In the genomic region with DNA sequence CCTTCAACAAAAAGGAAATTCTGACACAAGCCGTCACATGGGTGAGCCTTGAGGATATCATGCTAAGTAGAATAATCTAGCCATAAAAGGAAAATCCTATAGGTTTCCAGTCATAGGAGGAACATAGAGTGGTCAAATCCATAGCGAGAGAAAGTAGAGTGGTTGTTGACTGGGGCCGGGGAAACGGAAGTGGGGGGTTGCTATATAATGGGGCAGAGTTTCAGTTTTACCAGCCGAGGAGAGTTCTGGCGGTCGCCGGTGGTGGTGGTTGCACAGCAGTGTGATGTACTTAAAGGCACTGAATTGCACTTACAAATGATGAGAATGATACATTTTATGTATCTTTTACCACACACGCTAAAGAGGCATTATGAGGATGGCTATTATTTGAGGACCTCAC, we compare ENCODE assay signal across 2 cellular contexts.
TF ChIP-seq lines count a peak whose summit lies in the region.

No MANE protein-coding gene starts in this region.

TF ChIP-seq in SK-N-SH, 30 proteins besides CTCF, POLR2A, EP300 and RAD21 (continued from another document):
- TF ChIP-seq, protein P1, sequence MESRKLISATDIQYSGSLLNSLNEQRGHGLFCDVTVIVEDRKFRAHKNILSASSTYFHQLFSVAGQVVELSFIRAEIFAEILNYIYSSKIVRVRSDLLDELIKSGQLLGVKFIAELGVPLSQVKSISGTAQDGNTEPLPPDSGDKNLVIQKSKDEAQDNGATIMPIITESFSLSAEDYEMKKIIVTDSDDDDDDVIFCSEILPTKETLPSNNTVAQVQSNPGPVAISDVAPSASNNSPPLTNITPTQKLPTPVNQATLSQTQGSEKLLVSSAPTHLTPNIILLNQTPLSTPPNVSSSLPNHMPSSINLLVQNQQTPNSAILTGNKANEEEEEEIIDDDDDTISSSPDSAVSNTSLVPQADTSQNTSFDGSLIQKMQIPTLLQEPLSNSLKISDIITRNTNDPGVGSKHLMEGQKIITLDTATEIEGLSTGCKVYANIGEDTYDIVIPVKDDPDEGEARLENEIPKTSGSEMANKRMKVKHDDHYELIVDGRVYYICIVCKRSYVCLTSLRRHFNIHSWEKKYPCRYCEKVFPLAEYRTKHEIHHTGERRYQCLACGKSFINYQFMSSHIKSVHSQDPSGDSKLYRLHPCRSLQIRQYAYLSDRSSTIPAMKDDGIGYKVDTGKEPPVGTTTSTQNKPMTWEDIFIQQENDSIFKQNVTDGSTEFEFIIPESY (IDR thresholded peaks at IDR 0.05; ENCODE audit: borderline replicate concordance, low read depth): no peak
- TF ChIP-seq, protein P2, sequence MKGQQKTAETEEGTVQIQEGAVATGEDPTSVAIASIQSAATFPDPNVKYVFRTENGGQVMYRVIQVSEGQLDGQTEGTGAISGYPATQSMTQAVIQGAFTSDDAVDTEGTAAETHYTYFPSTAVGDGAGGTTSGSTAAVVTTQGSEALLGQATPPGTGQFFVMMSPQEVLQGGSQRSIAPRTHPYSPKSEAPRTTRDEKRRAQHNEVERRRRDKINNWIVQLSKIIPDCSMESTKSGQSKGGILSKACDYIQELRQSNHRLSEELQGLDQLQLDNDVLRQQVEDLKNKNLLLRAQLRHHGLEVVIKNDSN (IDR thresholded peaks at IDR 0.05; ENCODE audit: borderline replicate concordance, low read depth): no peak
- no peak for TF ChIP-seq MXI1 (IDR thresholded peaks at IDR 0.05; ENCODE audit: low read depth, low read length)
- TF ChIP-seq GATA2 (CRISPR knock-in tag; IDR thresholded peaks at IDR 0.05): no peak
- no peak for TF ChIP-seq FOXJ3 (CRISPR knock-in tag; IDR thresholded peaks at IDR 0.05)
- TF ChIP-seq, protein P3, sequence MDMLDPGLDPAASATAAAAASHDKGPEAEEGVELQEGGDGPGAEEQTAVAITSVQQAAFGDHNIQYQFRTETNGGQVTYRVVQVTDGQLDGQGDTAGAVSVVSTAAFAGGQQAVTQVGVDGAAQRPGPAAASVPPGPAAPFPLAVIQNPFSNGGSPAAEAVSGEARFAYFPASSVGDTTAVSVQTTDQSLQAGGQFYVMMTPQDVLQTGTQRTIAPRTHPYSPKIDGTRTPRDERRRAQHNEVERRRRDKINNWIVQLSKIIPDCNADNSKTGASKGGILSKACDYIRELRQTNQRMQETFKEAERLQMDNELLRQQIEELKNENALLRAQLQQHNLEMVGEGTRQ (IDR thresholded peaks at IDR 0.05; ENCODE audit: borderline replicate concordance, low read depth, low read length): no peak
- TF ChIP-seq GABPA (IDR thresholded peaks at IDR 0.05; ENCODE audit: low read depth): no peak
- TF ChIP-seq SMC3 (IDR thresholded peaks at IDR 0.05; ENCODE audit: low read depth, low read length): no peak
- no peak for TF ChIP-seq EZH2phosphoT487 (IDR thresholded peaks at IDR 0.05; ENCODE audit: borderline replicate concordance, low read depth)
- TF ChIP-seq JUND (IDR thresholded peaks at IDR 0.05): no peak

TF ChIP-seq in SK-N-SH treated with all-trans-retinoic acid at 6 μM for 48 hours, 23 proteins besides CTCF, POLR2A, EP300 and RAD21 (continued from another document):
- TF ChIP-seq, protein P4, sequence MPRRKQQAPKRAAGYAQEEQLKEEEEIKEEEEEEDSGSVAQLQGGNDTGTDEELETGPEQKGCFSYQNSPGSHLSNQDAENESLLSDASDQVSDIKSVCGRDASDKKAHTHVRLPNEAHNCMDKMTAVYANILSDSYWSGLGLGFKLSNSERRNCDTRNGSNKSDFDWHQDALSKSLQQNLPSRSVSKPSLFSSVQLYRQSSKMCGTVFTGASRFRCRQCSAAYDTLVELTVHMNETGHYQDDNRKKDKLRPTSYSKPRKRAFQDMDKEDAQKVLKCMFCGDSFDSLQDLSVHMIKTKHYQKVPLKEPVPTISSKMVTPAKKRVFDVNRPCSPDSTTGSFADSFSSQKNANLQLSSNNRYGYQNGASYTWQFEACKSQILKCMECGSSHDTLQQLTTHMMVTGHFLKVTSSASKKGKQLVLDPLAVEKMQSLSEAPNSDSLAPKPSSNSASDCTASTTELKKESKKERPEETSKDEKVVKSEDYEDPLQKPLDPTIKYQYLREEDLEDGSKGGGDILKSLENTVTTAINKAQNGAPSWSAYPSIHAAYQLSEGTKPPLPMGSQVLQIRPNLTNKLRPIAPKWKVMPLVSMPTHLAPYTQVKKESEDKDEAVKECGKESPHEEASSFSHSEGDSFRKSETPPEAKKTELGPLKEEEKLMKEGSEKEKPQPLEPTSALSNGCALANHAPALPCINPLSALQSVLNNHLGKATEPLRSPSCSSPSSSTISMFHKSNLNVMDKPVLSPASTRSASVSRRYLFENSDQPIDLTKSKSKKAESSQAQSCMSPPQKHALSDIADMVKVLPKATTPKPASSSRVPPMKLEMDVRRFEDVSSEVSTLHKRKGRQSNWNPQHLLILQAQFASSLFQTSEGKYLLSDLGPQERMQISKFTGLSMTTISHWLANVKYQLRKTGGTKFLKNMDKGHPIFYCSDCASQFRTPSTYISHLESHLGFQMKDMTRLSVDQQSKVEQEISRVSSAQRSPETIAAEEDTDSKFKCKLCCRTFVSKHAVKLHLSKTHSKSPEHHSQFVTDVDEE (CRISPR knock-in tag; IDR thresholded peaks at IDR 0.05): no peak
- no peak for TF ChIP-seq OSR1 (CRISPR knock-in tag; IDR thresholded peaks at IDR 0.05)
